1 cellular context compared by ENCODE assay signal in the genomic region with DNA sequence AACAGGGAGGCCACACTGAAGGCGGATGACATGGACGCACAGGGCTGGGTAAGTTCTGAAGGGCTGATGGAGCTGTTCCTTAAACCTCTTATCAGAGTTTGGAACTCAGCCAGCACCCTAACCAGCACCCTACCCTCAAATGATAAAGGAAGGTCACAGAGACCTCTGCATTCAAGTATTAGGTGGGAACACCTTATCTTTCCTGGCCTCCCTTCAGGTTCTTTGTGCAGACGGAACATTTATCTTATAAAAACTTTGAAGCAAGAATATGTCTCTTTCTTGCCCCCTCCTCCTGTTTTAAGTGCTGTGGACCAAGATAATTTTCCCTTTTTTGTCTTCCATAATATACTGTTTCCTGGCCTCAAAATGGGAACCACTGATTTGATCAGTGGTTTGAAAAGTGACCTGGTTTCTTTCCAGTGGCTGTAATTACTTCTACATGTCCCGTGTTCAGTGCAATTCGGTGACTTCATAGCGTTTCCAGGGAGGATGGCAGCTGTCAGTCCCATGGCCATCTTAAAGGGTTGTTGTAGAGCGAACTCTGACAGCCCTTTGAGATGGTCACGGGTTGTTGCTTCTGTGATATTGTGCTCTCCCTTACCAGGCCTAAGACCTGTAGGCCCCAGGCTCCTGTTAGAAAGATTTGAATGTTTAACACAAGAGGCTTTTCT.
TF ChIP-seq lines count a peak whose summit lies in the region.

No MANE protein-coding gene starts in this region.

TF ChIP-seq in K562, 482 proteins besides CTCF, POLR2A, EP300 and RAD21 (continued from another document and continues in another):
- TF ChIP-seq, protein P1, sequence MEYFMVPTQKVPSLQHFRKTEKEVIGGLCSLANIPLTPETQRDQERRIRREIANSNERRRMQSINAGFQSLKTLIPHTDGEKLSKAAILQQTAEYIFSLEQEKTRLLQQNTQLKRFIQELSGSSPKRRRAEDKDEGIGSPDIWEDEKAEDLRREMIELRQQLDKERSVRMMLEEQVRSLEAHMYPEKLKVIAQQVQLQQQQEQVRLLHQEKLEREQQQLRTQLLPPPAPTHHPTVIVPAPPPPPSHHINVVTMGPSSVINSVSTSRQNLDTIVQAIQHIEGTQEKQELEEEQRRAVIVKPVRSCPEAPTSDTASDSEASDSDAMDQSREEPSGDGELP (CRISPR knock-in tag; IDR thresholded peaks at IDR 0.05; ENCODE audit: borderline replicate concordance), result no peak
- TF ChIP-seq, protein P2, sequence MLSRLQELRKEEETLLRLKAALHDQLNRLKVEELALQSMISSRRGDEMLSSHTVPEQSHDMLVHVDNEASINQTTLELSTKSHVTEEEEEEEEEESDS (CRISPR knock-in tag; IDR thresholded peaks at IDR 0.05), result no peak
- TF ChIP-seq CHCHD3 (CRISPR knock-in tag; IDR thresholded peaks at IDR 0.05), result no peak
- no peak for TF ChIP-seq FOXP1 (CRISPR knock-in tag; IDR thresholded peaks at IDR 0.05)
- TF ChIP-seq ESRRA (IDR thresholded peaks at IDR 0.05; ENCODE audit: borderline replicate concordance, low read depth), result peak; percentile 98
- peak; percentile 84 for TF ChIP-seq NCOA1 (IDR thresholded peaks at IDR 0.05; ENCODE audit: low read depth)
- no peak for TF ChIP-seq ZNF274 (IDR thresholded peaks at IDR 0.05; ENCODE audit: borderline replicate concordance, low read depth, low read length)
- TF ChIP-seq, protein P3, sequence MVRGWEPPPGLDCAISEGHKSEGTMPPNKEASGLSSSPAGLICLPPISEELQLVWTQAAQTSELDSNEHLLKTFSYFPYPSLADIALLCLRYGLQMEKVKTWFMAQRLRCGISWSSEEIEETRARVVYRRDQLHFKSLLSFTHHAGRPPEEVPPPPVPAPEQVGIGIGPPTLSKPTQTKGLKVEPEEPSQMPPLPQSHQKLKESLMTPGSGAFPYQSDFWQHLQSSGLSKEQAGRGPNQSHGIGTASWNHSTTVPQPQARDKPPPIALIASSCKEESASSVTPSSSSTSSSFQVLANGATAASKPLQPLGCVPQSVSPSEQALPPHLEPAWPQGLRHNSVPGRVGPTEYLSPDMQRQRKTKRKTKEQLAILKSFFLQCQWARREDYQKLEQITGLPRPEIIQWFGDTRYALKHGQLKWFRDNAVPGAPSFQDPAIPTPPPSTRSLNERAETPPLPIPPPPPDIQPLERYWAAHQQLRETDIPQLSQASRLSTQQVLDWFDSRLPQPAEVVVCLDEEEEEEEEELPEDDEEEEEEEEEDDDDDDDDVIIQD (CRISPR knock-in tag; IDR thresholded peaks at IDR 0.05), result no peak
- TF ChIP-seq NCOR1 (IDR thresholded peaks at IDR 0.05), result peak; percentile 95
- TF ChIP-seq EGR1 (conservative IDR thresholded peaks at IDR 0.05), result no peak; the same call in 1 of the 2 replicates
- no peak for TF ChIP-seq BDP1 (IDR thresholded peaks at IDR 0.05; ENCODE audit: insufficient read depth, insufficient read length)
- TF ChIP-seq, protein P4, sequence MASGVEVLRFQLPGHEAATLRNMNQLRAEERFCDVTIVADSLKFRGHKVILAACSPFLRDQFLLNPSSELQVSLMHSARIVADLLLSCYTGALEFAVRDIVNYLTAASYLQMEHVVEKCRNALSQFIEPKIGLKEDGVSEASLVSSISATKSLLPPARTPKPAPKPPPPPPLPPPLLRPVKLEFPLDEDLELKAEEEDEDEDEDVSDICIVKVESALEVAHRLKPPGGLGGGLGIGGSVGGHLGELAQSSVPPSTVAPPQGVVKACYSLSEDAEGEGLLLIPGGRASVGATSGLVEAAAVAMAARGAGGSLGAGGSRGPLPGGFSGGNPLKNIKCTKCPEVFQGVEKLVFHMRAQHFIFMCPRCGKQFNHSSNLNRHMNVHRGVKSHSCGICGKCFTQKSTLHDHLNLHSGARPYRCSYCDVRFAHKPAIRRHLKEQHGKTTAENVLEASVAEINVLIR (CRISPR knock-in tag; IDR thresholded peaks at IDR 0.05), result no peak
- TF ChIP-seq NFYB (IDR thresholded peaks at IDR 0.05; ENCODE audit: extremely low read depth, insufficient read length), result no peak
- no peak for TF ChIP-seq CHD4 (IDR thresholded peaks at IDR 0.05; ENCODE audit: insufficient read depth, insufficient replicate concordance, low read depth, low read length, poor library complexity, severe bottlenecking)
- TF ChIP-seq HNRNPLL (IDR thresholded peaks at IDR 0.05; ENCODE audit: low read depth, low read length, poor library complexity, severe bottlenecking), result no peak
- TF ChIP-seq CCAR2 (IDR thresholded peaks at IDR 0.05; ENCODE audit: low read depth, low read length), result no peak
- no peak for TF ChIP-seq ZNF23 (CRISPR knock-in tag; IDR thresholded peaks at IDR 0.05)
- TF ChIP-seq CBFA2T2 (conservative IDR thresholded peaks at IDR 0.05), result peak; percentile 94
- TF ChIP-seq KDM5B (IDR thresholded peaks at IDR 0.05; ENCODE audit: insufficient replicate concordance, low read depth, low read length), result no peak
- TF ChIP-seq NELFE (IDR thresholded peaks at IDR 0.05; ENCODE audit: insufficient read depth, insufficient read length), result no peak
- peak; percentile 87 for TF ChIP-seq BRD9 (IDR thresholded peaks at IDR 0.05; ENCODE audit: low read depth, partially characterized antibody)
- peak; percentile 89 for TF ChIP-seq MEIS2 (IDR thresholded peaks at IDR 0.05; ENCODE audit: partially characterized antibody)
- no peak for TF ChIP-seq ZNF174 (CRISPR knock-in tag; IDR thresholded peaks at IDR 0.05)
- no peak for TF ChIP-seq GTF2F1 (IDR thresholded peaks at IDR 0.05; ENCODE audit: low read depth, low read length)
- peak; percentile 86 to 89; a peak in 3 of 4 replicates for TF ChIP-seq ARNT (IDR thresholded peaks at IDR 0.05)
- TF ChIP-seq DNMT1 (IDR thresholded peaks at IDR 0.05), result no peak
- no peak for TF ChIP-seq SNRNP70 (optimal IDR thresholded peaks at IDR 0.05; ENCODE audit: low read depth, low read length)
- no peak for TF ChIP-seq TCFL5 (CRISPR knock-in tag; conservative IDR thresholded peaks at IDR 0.05)
- 0 out of 2 replicates have a peak, but pooled peaks have one; percentile 62 for TF ChIP-seq PHB2 (IDR thresholded peaks at IDR 0.05; ENCODE audit: low read depth)
- TF ChIP-seq SMARCA5 (IDR thresholded peaks at IDR 0.05), result peak; percentile 43; the same call in 1 of the 2 replicates
- TF ChIP-seq ELF4 (CRISPR knock-in tag; IDR thresholded peaks at IDR 0.05), result no peak
- no peak for TF ChIP-seq ZZZ3 (IDR thresholded peaks at IDR 0.05)
- TF ChIP-seq ETV6 (IDR thresholded peaks at IDR 0.05; ENCODE audit: borderline replicate concordance in 1 of 2, low read depth in 2 of 2, low read length in 1 of 2), result 0 out of 4 replicates have a peak, but pooled peaks of 1 of the 2 experiments have one; percentile 41
- TF ChIP-seq ETV6 (CRISPR knock-in tag; IDR thresholded peaks at IDR 0.05; ENCODE audit: borderline replicate concordance), result no peak
- TF ChIP-seq PURB (CRISPR knock-in tag; IDR thresholded peaks at IDR 0.05; ENCODE audit: low read depth), result no peak
- no peak for TF ChIP-seq HOXB6 (CRISPR knock-in tag; IDR thresholded peaks at IDR 0.05; ENCODE audit: borderline replicate concordance)
- TF ChIP-seq STAT5A (IDR thresholded peaks at IDR 0.05; ENCODE audit: borderline replicate concordance, low read length), result peak; percentile 75
- no peak for TF ChIP-seq ZNF384 (IDR thresholded peaks at IDR 0.05; ENCODE audit: low read depth, low read length)
- TF ChIP-seq, protein P5, sequence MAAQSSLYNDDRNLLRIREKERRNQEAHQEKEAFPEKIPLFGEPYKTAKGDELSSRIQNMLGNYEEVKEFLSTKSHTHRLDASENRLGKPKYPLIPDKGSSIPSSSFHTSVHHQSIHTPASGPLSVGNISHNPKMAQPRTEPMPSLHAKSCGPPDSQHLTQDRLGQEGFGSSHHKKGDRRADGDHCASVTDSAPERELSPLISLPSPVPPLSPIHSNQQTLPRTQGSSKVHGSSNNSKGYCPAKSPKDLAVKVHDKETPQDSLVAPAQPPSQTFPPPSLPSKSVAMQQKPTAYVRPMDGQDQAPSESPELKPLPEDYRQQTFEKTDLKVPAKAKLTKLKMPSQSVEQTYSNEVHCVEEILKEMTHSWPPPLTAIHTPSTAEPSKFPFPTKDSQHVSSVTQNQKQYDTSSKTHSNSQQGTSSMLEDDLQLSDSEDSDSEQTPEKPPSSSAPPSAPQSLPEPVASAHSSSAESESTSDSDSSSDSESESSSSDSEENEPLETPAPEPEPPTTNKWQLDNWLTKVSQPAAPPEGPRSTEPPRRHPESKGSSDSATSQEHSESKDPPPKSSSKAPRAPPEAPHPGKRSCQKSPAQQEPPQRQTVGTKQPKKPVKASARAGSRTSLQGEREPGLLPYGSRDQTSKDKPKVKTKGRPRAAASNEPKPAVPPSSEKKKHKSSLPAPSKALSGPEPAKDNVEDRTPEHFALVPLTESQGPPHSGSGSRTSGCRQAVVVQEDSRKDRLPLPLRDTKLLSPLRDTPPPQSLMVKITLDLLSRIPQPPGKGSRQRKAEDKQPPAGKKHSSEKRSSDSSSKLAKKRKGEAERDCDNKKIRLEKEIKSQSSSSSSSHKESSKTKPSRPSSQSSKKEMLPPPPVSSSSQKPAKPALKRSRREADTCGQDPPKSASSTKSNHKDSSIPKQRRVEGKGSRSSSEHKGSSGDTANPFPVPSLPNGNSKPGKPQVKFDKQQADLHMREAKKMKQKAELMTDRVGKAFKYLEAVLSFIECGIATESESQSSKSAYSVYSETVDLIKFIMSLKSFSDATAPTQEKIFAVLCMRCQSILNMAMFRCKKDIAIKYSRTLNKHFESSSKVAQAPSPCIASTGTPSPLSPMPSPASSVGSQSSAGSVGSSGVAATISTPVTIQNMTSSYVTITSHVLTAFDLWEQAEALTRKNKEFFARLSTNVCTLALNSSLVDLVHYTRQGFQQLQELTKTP (IDR thresholded peaks at IDR 0.05; ENCODE audit: low read depth in 1 of 2, partially characterized antibody in 2 of 2), result peak; percentile 68 to 77
- no peak for TF ChIP-seq BMI1 (IDR thresholded peaks at IDR 0.05; ENCODE audit: low read length)
- TF ChIP-seq ZSCAN29 (IDR thresholded peaks at IDR 0.05), result 0 out of 2 replicates have a peak, but pooled peaks have one; percentile 17
- TF ChIP-seq KAT2B (IDR thresholded peaks at IDR 0.05; ENCODE audit: low read depth, low read length), result no peak
- no peak for TF ChIP-seq ZNF79 (CRISPR knock-in tag; IDR thresholded peaks at IDR 0.05; ENCODE audit: low read depth)
- TF ChIP-seq ZNF253 (CRISPR knock-in tag; conservative IDR thresholded peaks at IDR 0.05), result no peak
- TF ChIP-seq, protein P6, sequence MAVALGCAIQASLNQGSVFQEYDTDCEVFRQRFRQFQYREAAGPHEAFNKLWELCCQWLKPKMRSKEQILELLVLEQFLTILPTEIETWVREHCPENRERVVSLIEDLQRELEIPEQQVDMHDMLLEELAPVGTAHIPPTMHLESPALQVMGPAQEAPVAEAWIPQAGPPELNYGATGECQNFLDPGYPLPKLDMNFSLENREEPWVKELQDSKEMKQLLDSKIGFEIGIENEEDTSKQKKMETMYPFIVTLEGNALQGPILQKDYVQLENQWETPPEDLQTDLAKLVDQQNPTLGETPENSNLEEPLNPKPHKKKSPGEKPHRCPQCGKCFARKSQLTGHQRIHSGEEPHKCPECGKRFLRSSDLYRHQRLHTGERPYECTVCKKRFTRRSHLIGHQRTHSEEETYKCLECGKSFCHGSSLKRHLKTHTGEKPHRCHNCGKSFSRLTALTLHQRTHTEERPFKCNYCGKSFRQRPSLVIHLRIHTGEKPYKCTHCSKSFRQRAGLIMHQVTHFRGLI (CRISPR knock-in tag; IDR thresholded peaks at IDR 0.05), result no peak
